1 cellular context compared by ENCODE assay signal in the genomic region with DNA sequence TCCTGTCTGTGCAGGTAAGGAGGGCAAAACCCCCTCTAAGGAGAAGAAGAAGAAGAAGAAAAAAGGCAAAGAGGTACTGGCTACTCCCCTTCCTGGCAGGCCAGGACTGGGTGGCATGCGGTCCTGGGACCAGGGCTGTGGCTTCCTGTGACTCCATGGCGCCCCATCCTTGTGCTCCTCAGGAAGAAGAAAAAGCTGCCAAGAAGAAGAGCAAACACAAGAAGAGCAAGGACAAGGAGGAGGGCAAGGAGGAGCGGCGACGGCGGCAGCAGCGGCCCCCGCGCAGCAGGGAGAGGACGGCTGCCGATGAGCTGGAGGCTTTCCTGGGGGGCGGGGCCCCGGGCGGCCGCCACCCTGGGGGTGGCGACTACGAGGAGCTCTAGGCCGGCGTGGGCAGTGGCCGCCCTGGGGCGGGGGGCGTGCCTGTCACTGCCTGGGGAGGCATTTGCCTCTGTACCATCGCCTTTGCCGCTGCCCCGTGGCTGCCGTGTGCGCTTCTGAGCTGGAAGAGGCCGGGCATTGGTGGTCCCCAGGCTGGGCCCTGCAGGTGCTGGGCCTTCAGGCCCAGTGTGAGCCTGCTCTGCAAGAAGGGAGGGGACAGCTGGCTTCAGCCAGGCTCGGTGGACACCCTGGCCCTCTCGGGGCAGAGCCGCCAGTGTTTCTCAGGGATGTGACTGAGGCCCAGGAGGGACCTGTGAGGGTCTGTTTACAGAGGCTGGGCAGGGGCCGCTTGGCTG.
TF ChIP-seq lines count a peak whose summit lies in the region.

No MANE protein-coding gene starts in this region.

TF ChIP-seq in H1, 55 proteins besides CTCF, POLR2A, EP300 and RAD21:
- TF ChIP-seq SP2 (IDR thresholded peaks at IDR 0.05; ENCODE audit: low read length) (no peak), SRF (IDR thresholded peaks at IDR 0.05; ENCODE audit: low read depth, low read length) (no peak), BCL11A (IDR thresholded peaks at IDR 0.05; ENCODE audit: low read depth in 2 of 2, low read length in 2 of 2) (no peak), CBX8 (IDR thresholded peaks at IDR 0.05; ENCODE audit: borderline replicate concordance, low read depth, low read length) (no peak), TCF12 (IDR thresholded peaks at IDR 0.05; ENCODE audit: low read depth, low read length) (no peak), CHD2 (IDR thresholded peaks at IDR 0.05; ENCODE audit: low read length) (no peak), GABPA (IDR thresholded peaks at IDR 0.05; ENCODE audit: borderline replicate concordance, insufficient read depth, low read length) (0 out of 2 replicates have a peak, but pooled peaks have one; percentile 8)
